Comparison of ENCODE assay signal across 3 cellular contexts in genomic region chr5:60325870-60326269, GRCh38.
"Had no signal": no experiment of that assay in that cellular context is flagged by ENCODE, and none has a peak within 500 bp of the region (broad histone marks: within the 10 kb centered on the region; RNA-seq: fewer than 3 reads in every experiment).

No MANE protein-coding gene starts in this region.

- DNase-seq: GDM1, GF-D8 had no signal

- ATAC-seq: GM12878 had no signal

- H3K4me3 ChIP-seq: GM12878 had no signal
